ENCODE assay signal across 1 cellular context in genomic region chr6:42569102-42570028, GRCh38.
TF ChIP-seq lines count a peak whose summit lies in the region.

No MANE protein-coding gene starts in this region.

TF ChIP-seq in K562, 482 proteins besides CTCF, POLR2A, EP300 and RAD21 (continued from another document and continues in another):
- TF ChIP-seq HMBOX1 (IDR thresholded peaks at IDR 0.05), result peak; percentile 67; the same call in 1 of the 2 replicates
- TF ChIP-seq MECOM (CRISPR knock-in tag; IDR thresholded peaks at IDR 0.05), result no peak
- TF ChIP-seq LCOR (CRISPR knock-in tag; IDR thresholded peaks at IDR 0.05), result no peak
- TF ChIP-seq PHTF2 (CRISPR knock-in tag; IDR thresholded peaks at IDR 0.05), result no peak
- no peak for TF ChIP-seq SAP30 (IDR thresholded peaks at IDR 0.05; ENCODE audit: borderline replicate concordance, insufficient read depth, low read depth, low read length, poor library complexity, severe bottlenecking)
- TF ChIP-seq ZNF175 (CRISPR knock-in tag; IDR thresholded peaks at IDR 0.05; ENCODE audit: low read depth), result peak; percentile 37; the same call in 1 of the 2 replicates
- TF ChIP-seq MYC (IDR thresholded peaks at IDR 0.05; ENCODE audit: low read depth, low read length), result peak; percentile 37; the same call in 1 of the 2 replicates
- no peak for TF ChIP-seq MYC (CRISPR knock-in tag; IDR thresholded peaks at IDR 0.05; ENCODE audit: borderline replicate concordance, low read depth)
- TF ChIP-seq SLC30A9 (CRISPR knock-in tag; IDR thresholded peaks at IDR 0.05), result no peak
- peak; percentile 64 for TF ChIP-seq MEIS2 (IDR thresholded peaks at IDR 0.05; ENCODE audit: partially characterized antibody)
- peak; percentile 14; the same call in 1 of the 2 replicates for TF ChIP-seq EHMT2 (IDR thresholded peaks at IDR 0.05)
- TF ChIP-seq BCLAF1 (IDR thresholded peaks at IDR 0.05; ENCODE audit: borderline replicate concordance in 1 of 2, control insufficient read depth in 1 of 2, low read depth in 2 of 2, low read length in 1 of 2), result no peak
- TF ChIP-seq ZNF316 (IDR thresholded peaks at IDR 0.05), result peak; percentile 96
- TF ChIP-seq NBN (IDR thresholded peaks at IDR 0.05; ENCODE audit: low read depth), result peak; percentile 35
- TF ChIP-seq MNT (conservative IDR thresholded peaks at IDR 0.05), result peak; percentile 74 to 78; a peak in 3 of 4 replicates
- peak; percentile 73 for TF ChIP-seq ARID1B (IDR thresholded peaks at IDR 0.05)
- TF ChIP-seq ZEB2 (IDR thresholded peaks at IDR 0.05), result no peak
- TF ChIP-seq NCOR1 (IDR thresholded peaks at IDR 0.05), result peak; percentile 25; the same call in 1 of the 2 replicates
- no peak for TF ChIP-seq ZNF449 (CRISPR knock-in tag; IDR thresholded peaks at IDR 0.05)
- peak; percentile 86 for TF ChIP-seq FOXJ2 (tag; IDR thresholded peaks at IDR 0.05)
- peak; percentile 76 for TF ChIP-seq SMARCA5 (IDR thresholded peaks at IDR 0.05)
- TF ChIP-seq MAFG (tag; conservative IDR thresholded peaks at IDR 0.05), result peak; percentile 97
- TF ChIP-seq ZNF143 (CRISPR knock-in tag; IDR thresholded peaks at IDR 0.05), result no peak
- TF ChIP-seq ZNF184 (CRISPR knock-in tag; IDR thresholded peaks at IDR 0.05), result no peak
- TF ChIP-seq RNF219 (CRISPR knock-in tag; IDR thresholded peaks at IDR 0.05), result no peak
- peak; percentile 63; the same call in 1 of the 2 replicates for TF ChIP-seq XRCC3 (IDR thresholded peaks at IDR 0.05)
- TF ChIP-seq RFX1 (IDR thresholded peaks at IDR 0.05), result 0 out of 2 replicates have a peak, but pooled peaks have one; percentile 11
- peak; percentile 25 for TF ChIP-seq TBP (optimal IDR thresholded peaks at IDR 0.05; ENCODE audit: low read depth, low read length)
- peak in 1 of 2 experiments; percentile 30; a peak in 1 of 4 replicates for TF ChIP-seq TBL1XR1 (IDR thresholded peaks at IDR 0.05; ENCODE audit: low read length in 2 of 2)
- TF ChIP-seq ATF3 (IDR thresholded peaks at IDR 0.05), result peak; percentile 80
- no peak for TF ChIP-seq ATF3 (CRISPR knock-in tag; conservative IDR thresholded peaks at IDR 0.05)
- no peak for TF ChIP-seq TRIM25 (IDR thresholded peaks at IDR 0.05; ENCODE audit: borderline replicate concordance)
- TF ChIP-seq FOXO4 (CRISPR knock-in tag; IDR thresholded peaks at IDR 0.05), result no peak
- peak; percentile 37; the same call in 1 of the 2 replicates for TF ChIP-seq FOXM1 (IDR thresholded peaks at IDR 0.05; ENCODE audit: low read depth)
- no peak for TF ChIP-seq FOXM1 (CRISPR knock-in tag; IDR thresholded peaks at IDR 0.05; ENCODE audit: low read depth)
- peak; percentile 79; the same call in 1 of the 2 replicates for TF ChIP-seq SMARCC2 (IDR thresholded peaks at IDR 0.05; ENCODE audit: low read depth)
- peak; percentile 72 for TF ChIP-seq FOXA1 (IDR thresholded peaks at IDR 0.05; ENCODE audit: borderline replicate concordance)
- TF ChIP-seq U2AF2 (optimal IDR thresholded peaks at IDR 0.05; ENCODE audit: low read depth, low read length), result no peak
- no peak for TF ChIP-seq ATF1 (CRISPR knock-in tag; IDR thresholded peaks at IDR 0.05)
- TF ChIP-seq ATF1 (tag; IDR thresholded peaks at IDR 0.05), result 0 out of 2 replicates have a peak, but pooled peaks have one; percentile 24
- TF ChIP-seq TSHZ1 (CRISPR knock-in tag; IDR thresholded peaks at IDR 0.05), result no peak
- peak; percentile 50 for TF ChIP-seq TEAD4 (IDR thresholded peaks at IDR 0.05; ENCODE audit: low read length)
- TF ChIP-seq TEAD4 (CRISPR knock-in tag; IDR thresholded peaks at IDR 0.05; ENCODE audit: borderline replicate concordance), result no peak
- peak; percentile 85 for TF ChIP-seq DPF2 (IDR thresholded peaks at IDR 0.05)
- TF ChIP-seq ID3 (CRISPR knock-in tag; IDR thresholded peaks at IDR 0.05), result no peak
- no peak for TF ChIP-seq ID3 (tag; IDR thresholded peaks at IDR 0.05)
- peak; percentile 58; the same call in 1 of the 2 replicates for TF ChIP-seq ETV1 (tag; conservative IDR thresholded peaks at IDR 0.05; ENCODE audit: low read depth)
- no peak for TF ChIP-seq MCM2 (IDR thresholded peaks at IDR 0.05; ENCODE audit: low read depth)
- TF ChIP-seq FOSL1 (tag; conservative IDR thresholded peaks at IDR 0.05), result peak; percentile 92
- TF ChIP-seq ATF7 (IDR thresholded peaks at IDR 0.05), result peak; percentile 6; the same call in 1 of the 2 replicates
- TF ChIP-seq MAZ (CRISPR knock-in tag; conservative IDR thresholded peaks at IDR 0.05 in 1 of 2, IDR thresholded peaks at IDR 0.05 in 1 of 2), result 0 out of 4 replicates have a peak, but pooled peaks of 1 of the 2 experiments have one; percentile 0
